Comparison of ENCODE assay signal across 1 cellular context in genomic region chr11:66055021-66055420, GRCh38.
TF ChIP-seq lines count a peak whose summit lies in the region.

No MANE protein-coding gene starts in this region.

TF ChIP-seq in K562, 482 proteins besides CTCF, POLR2A, EP300 and RAD21:
- TF ChIP-seq POLR2G (IDR thresholded peaks at IDR 0.05; ENCODE audit: low read depth, low read length) (0 out of 2 replicates have a peak, but pooled peaks have one; percentile 25), ZNF707 (CRISPR knock-in tag; conservative IDR thresholded peaks at IDR 0.05) (no peak), RBFOX2 (IDR thresholded peaks at IDR 0.05; ENCODE audit: low read depth, low read length) (0 out of 2 replicates have a peak, but pooled peaks have one; percentile 18)
